Comparison of ENCODE assay signal across 8 cellular contexts in genomic region chr11:60914620-60915249, GRCh38. TPM values are rescaled to one million over a fixed set of nuclear protein-coding genes. Genes with fewer than 3 reads are reported as not detected.
DNase-seq lines count a peak whose midpoint lies in the region; ATAC-seq and TF ChIP-seq lines count a peak whose summit lies in the region.

No MANE protein-coding gene starts in this region.

- intact Hi-C loops in CD14-positive monocyte (cut with micrococcal nuclease) (loop anchor here in 1 of 2 donors (5.0 kb wide), 1 partner anchor 38 kb away; the partner anchor contains the start of gene SLC15A3), heart left ventricle (cut with DNase I) (loop anchor here in 4 of 10 donors (2.0 to 5.0 kb wide), 4 partner anchors 36 to 53 kb away; partner anchors contain the start of gene SLC15A3 (in 3 of the 4)), prostate gland (cut with DNase I) (loop anchor here (5.0 kb wide), 1 partner anchor 248 kb away; the partner anchor contains the start of gene VPS37C)

- peaks cover 4 to 9% of the 10 kb centered on the region in 2 donors for H3K36me3 Mint-ChIP-seq in CD14-positive monocyte

- H3K27ac ChIP-seq in heart left ventricle (peak overlapping the region; percentile 75 to 98 (median 94)), prostate gland (peak overlapping the region; percentile 94)

- peaks cover 0 to 3% (median 0%) of the 10 kb centered on the region in 3 donors for H3K27me3 Mint-ChIP-seq in CD14-positive monocyte (ENCODE audit: low read depth in 3 of 3)

- H3K4me3 Mint-ChIP-seq in CD14-positive monocyte: peak overlapping the region; percentile 99 to 100

- ATAC-seq in GM21576 (IDR thresholded peaks at IDR 0.05; ENCODE audit: unreplicated experiment): peak; percentile 1
- peak in 3 of 4 donors; percentile 35 to 55 (median 41) for ATAC-seq in heart left ventricle

- TF ChIP-seq CTCF in CD14-positive monocyte (IDR thresholded peaks at IDR 0.05) (no peak), heart left ventricle (IDR thresholded peaks at IDR 0.05) (no peak), prostate gland (IDR thresholded peaks at IDR 0.05) (no peak)

- H3K4me1 Mint-ChIP-seq in CD14-positive monocyte: peaks cover 81% of the 10 kb centered on the region

- peaks cover 0 to 4% (median under 1%) of the 10 kb centered on the region in 9 donors for H3K36me3 ChIP-seq in heart left ventricle
- no peaks in the 10 kb centered on the region for H3K36me3 ChIP-seq in prostate gland

- TF ChIP-seq POLR2A in heart left ventricle (IDR thresholded peaks at IDR 0.05): no peak
- no peak for TF ChIP-seq POLR2A in prostate gland (IDR thresholded peaks at IDR 0.05)

- H3K4me3 ChIP-seq in heart left ventricle: peak overlapping the region; percentile 64 to 95 (median 81)
- H3K4me3 ChIP-seq in prostate gland: peak overlapping the region; percentile 75 to 77

- peaks cover 0 to 5% (median 0%) of the 10 kb centered on the region in 7 donors for H3K9me3 Mint-ChIP-seq in CD14-positive monocyte

- DNase-seq in CD14-positive monocyte (ENCODE audit: low spot score) (peak; percentile 44), NCI-H226 (peak; percentile 48), heart left ventricle (no peak), prostate gland (ENCODE audit: low spot score) (no peak), GDM1 (lab: John Stamatoyannopoulos, UW) (no peak), kidney glomerular epithelial cell (lab: John Stamatoyannopoulos, UW) (no peak)
- DNase-seq in activated naive CD4-positive, alpha-beta T cell treated with anti-CD3 and anti-CD28 coated beads, Interleukin-2, amount 50 U/mL, for 16 hours: peak; percentile 41

- 1 to 6% (median 2%) methylated on average over 21 to 32 of the region's 32 CpGs for WGBS in heart left ventricle, 4 donors
- WGBS in prostate gland: under 1% methylated on average over 32 of the region's 32 CpGs

- H3K4me1 ChIP-seq in heart left ventricle (peaks cover 0 to 87% (median 64%) of the 10 kb centered on the region in 12 donors), prostate gland (replicated peaks) (peaks cover 21% of the 10 kb centered on the region)

- H3K27me3 ChIP-seq in heart left ventricle (no peaks in the 10 kb centered on the region), prostate gland (replicated peaks; ENCODE audit: insufficient read depth) (no peaks in the 10 kb centered on the region)

- peak overlapping the region in 4 of 7 donors; percentile 6 to 79 (median 52) for H3K27ac Mint-ChIP-seq in CD14-positive monocyte

- H3K9me3 ChIP-seq in heart left ventricle (no peaks in the 10 kb centered on the region), prostate gland (no peaks in the 10 kb centered on the region)

RNA-seq across cellular contexts. Expression of gene TMEM109, which starts 0.8 kb away (rescaled TPM):
- 100 to 1,000 TPM; 110 to 112 TPM for polyA plus RNA-seq in CD14-positive monocyte
- 100 to 1,000 TPM in 4 of 9 donors, 10 to 100 TPM in 5; 82.9 to 123 (median 96.3) TPM for total RNA-seq in heart left ventricle
- polyA plus RNA-seq in heart left ventricle: 100 to 1,000 TPM in 1 of 2 donors, 10 to 100 TPM in 1; 71.8 to 131 TPM
- 100 to 1,000 TPM; 106 to 122 TPM for total RNA-seq in prostate gland

RNA-seq across cellular contexts. Expression of gene PRPF19, which starts 8.3 kb away (rescaled TPM):
- polyA plus RNA-seq in CD14-positive monocyte: 10 to 100 TPM in 1 of 2 donors, 1 to 10 TPM in 1; 7.8 to 12.2 TPM
- total RNA-seq in heart left ventricle: 10 to 100 TPM; 30.8 to 72.0 (median 40.8) TPM
- 10 to 100 TPM; 35.5 to 62.2 TPM for polyA plus RNA-seq in heart left ventricle
- 100 to 1,000 TPM; 147 to 181 TPM for total RNA-seq in prostate gland

RNA-seq across cellular contexts. Expression of gene TMEM132A, which starts 9.5 kb away (rescaled TPM):
- polyA plus RNA-seq in CD14-positive monocyte: under 1 TPM; 0.21 to 0.31 TPM
- 10 to 100 TPM in 2 of 9 donors, 1 to 10 TPM in 7; 3.1 to 16.1 (median 8.5) TPM for total RNA-seq in heart left ventricle
- polyA plus RNA-seq in heart left ventricle: 1 to 10 TPM; 7.0 to 8.9 TPM
- 10 to 100 TPM; 18.7 to 44.5 TPM for total RNA-seq in prostate gland

RNA-seq across cellular contexts. Expression of gene SLC15A3, which starts 37.2 kb away (rescaled TPM):
- polyA plus RNA-seq in CD14-positive monocyte: 10 to 100 TPM; 27.1 to 35.0 TPM
- 10 to 100 TPM; 11.9 to 85.1 (median 19.1) TPM for total RNA-seq in heart left ventricle
- 10 to 100 TPM; 14.8 to 26.4 TPM for polyA plus RNA-seq in heart left ventricle
- total RNA-seq in prostate gland: 10 to 100 TPM in 1 of 2 donors, 1 to 10 TPM in 1; 3.3 to 19.4 TPM

RNA-seq across cellular contexts. Expression of gene ZP1, which starts 47.4 kb away (rescaled TPM):
- under 1 TPM in 1 of 2 donors, not detected in 1; 0.40 TPM for polyA plus RNA-seq in CD14-positive monocyte
- total RNA-seq in heart left ventricle: under 1 TPM in 2 of 9 donors, not detected in 7; 0.30 to 0.95 TPM
- under 1 TPM; 0.15 to 0.33 TPM for polyA plus RNA-seq in heart left ventricle
- total RNA-seq in prostate gland: under 1 TPM; 0.68 to 0.80 TPM

Comparison
In these comparisons a context has a peak if more than half of its experiments do, and no peak if none do; other contexts are left out.
1. DNase-seq: peak in CD14-positive monocyte (single experiment), NCI-H226 (single experiment) and activated naive CD4-positive, alpha-beta T cell treated with anti-CD3 and anti-CD28 coated beads, Interleukin-2, amount 50 U/mL, for 16 hours (single experiment); none in heart left ventricle (0 of 5), prostate gland (single experiment), GDM1 (single experiment) and kidney glomerular epithelial cell (single experiment).